31 cellular contexts compared by ENCODE assay signal in genomic region chr10:96212911-96213310, GRCh38. TPM values are rescaled to one million over a fixed set of nuclear protein-coding genes. Genes with fewer than 3 reads are reported as not detected.
"Had no signal": no experiment of that assay in that cellular context is flagged by ENCODE, and none has a peak within 500 bp of the region (broad histone marks: within the 10 kb centered on the region; RNA-seq: fewer than 3 reads in every experiment).

No MANE protein-coding gene starts in this region.

- H3K36me3 Mint-ChIP-seq: activated naive CD8-positive, alpha-beta T cell treated with anti-CD3 and anti-CD28 coated beads for 36 hours had no signal

- H3K9me3 Mint-ChIP-seq: activated CD8-positive, alpha-beta T cell treated with anti-CD3 and anti-CD28 coated beads for 36 hours; activated naive CD8-positive, alpha-beta T cell treated with anti-CD3 and anti-CD28 coated beads for 36 hours; activated T-cell treated with anti-CD3 and anti-CD28 coated beads, Interleukin-2, amount 50 U/mL, for 72 hours; activated T-helper 17 cell treated with anti-CD3 and anti-CD28 coated beads, Interleukin-2, amount 50 U/mL, for 72 hours had no signal

- H3K27me3 ChIP-seq: brain microvascular endothelial cell had no signal

- H3K27ac Mint-ChIP-seq: activated CD4-positive, alpha-beta T cell treated with anti-CD3 and anti-CD28 coated beads, Interleukin-2, amount 10 ng/mL, durations not matched to agents 24 days and 14 days; activated CD8-positive, alpha-beta T cell treated with anti-CD3 and anti-CD28 coated beads for 36 hours; activated naive CD8-positive, alpha-beta T cell treated with anti-CD3 and anti-CD28 coated beads for 36 hours; activated T-cell treated with anti-CD3 and anti-CD28 coated beads, Interleukin-2, amount 50 U/mL, for 72 hours; activated T-helper 17 cell treated with anti-CD3 and anti-CD28 coated beads, Interleukin-2, amount 50 U/mL, for 72 hours had no signal

- H3K4me1 Mint-ChIP-seq: activated CD4-positive, alpha-beta T cell treated with anti-CD3 and anti-CD28 coated beads, Interleukin-2, amount 10 ng/mL, durations not matched to agents 24 days and 14 days; activated naive CD8-positive, alpha-beta T cell treated with anti-CD3 and anti-CD28 coated beads for 36 hours; activated T-helper 17 cell treated with anti-CD3 and anti-CD28 coated beads, Interleukin-2, amount 50 U/mL, for 72 hours had no signal

- H3K27ac ChIP-seq: brain microvascular endothelial cell, WERI-Rb-1 had no signal

- DNase-seq: activated CD4-positive, alpha-beta T cell treated with anti-CD3 and anti-CD28 coated beads, Interleukin-2, amount 10 ng/mL, durations not matched to agents 24 days and 14 days; activated CD4-positive, alpha-beta T cell treated with anti-CD3 and anti-CD28 coated beads, Interleukin-2, amount 50 U/mL, for 4 hours; activated CD8-positive, alpha-beta T cell treated with anti-CD3 and anti-CD28 coated beads for 36 hours; activated effector memory CD4-positive, alpha-beta T cell treated with anti-CD3 and anti-CD28 coated beads, Interleukin-2, amount 50 U/mL, for 16 hours; activated naive CD4-positive, alpha-beta T cell; activated naive CD4-positive, alpha-beta T cell treated with anti-CD3 and anti-CD28 coated beads, Interleukin-2, amount 50 U/mL, for 16 hours; activated naive CD8-positive, alpha-beta T cell treated with anti-CD3 and anti-CD28 coated beads for 36 hours; activated T-cell treated with anti-CD3 and anti-CD28 coated beads, Interleukin-2, amount 50 U/mL, for 1 hour; activated T-cell treated with anti-CD3 and anti-CD28 coated beads, Interleukin-2, amount 50 U/mL, for 72 hours; amniotic stem cell; aorta; brain microvascular endothelial cell; Karpas-422; KBM-7; NCI-H1105; NCI-H1417 treated with DMSO at 0.1 percent for 48 hours; NCI-H1930; NCI-H2081 treated with DMSO at 0.1 percent for 48 hours; NCI-H226; NCI-H446 treated with DMSO at 0.1 percent for 48 hours; NCI-H524; NCI-H748 treated with DMSO at 0.1 percent for 48 hours; NK-92 treated with Interleukin-12 subunit alpha and Interleukin-12 subunit beta, amount 100 ng/mL, for 24 hours; OCI-M1; Right ventricle myocardium superior; T1000 had no signal

- ATAC-seq: activated CD8-positive, alpha-beta T cell treated with anti-CD3 and anti-CD28 coated beads for 36 hours; activated T-cell treated with anti-CD3 and anti-CD28 coated beads, Interleukin-2, amount 50 U/mL, for 72 hours; activated T-helper 17 cell treated with anti-CD3 and anti-CD28 coated beads, Interleukin-2, amount 50 U/mL, for 72 hours had no signal

- H3K4me3 Mint-ChIP-seq: activated CD4-positive, alpha-beta T cell treated with anti-CD3 and anti-CD28 coated beads, Interleukin-2, amount 10 ng/mL, durations not matched to agents 24 days and 14 days; activated CD8-positive, alpha-beta T cell treated with anti-CD3 and anti-CD28 coated beads for 36 hours; activated naive CD8-positive, alpha-beta T cell treated with anti-CD3 and anti-CD28 coated beads for 36 hours; activated T-cell treated with anti-CD3 and anti-CD28 coated beads, Interleukin-2, amount 50 U/mL, for 72 hours; activated T-helper 17 cell treated with anti-CD3 and anti-CD28 coated beads, Interleukin-2, amount 50 U/mL, for 72 hours had no signal

- H3K36me3 ChIP-seq: brain microvascular endothelial cell, WERI-Rb-1 had no signal

RNA-seq across cellular contexts. Expression of gene BLNK, which starts 58.5 kb away (rescaled TPM):
- total RNA-seq: activated CD4-positive, alpha-beta T cell treated with anti-CD3 and anti-CD28 coated beads, Interleukin-2, amount 10 ng/mL, durations not matched to agents 24 days and 14 days; activated CD8-positive, alpha-beta memory T cell treated with anti-CD3 and anti-CD28 coated beads for 36 hours; activated T-helper 17 cell treated with anti-CD3 and anti-CD28 coated beads, Interleukin-2, amount 50 U/mL, for 72 hours; T-helper 1 cell treated with Interleukin-12 subunit alpha and Interleukin-12 subunit beta and Interleukin-4 antibody, amounts not matched to agents 30 ng/mL and 1 ng/mL, for 36 hours; T-helper 2 cell treated with Interferon-gamma antibody and Interleukin-4, amounts not matched to agents 100 ng/mL and 5 ng/mL, for 36 hours had no signal
